ENCODE assay signal across 1 cellular context in genomic region chr13:106143930-106144709, GRCh38.
TF ChIP-seq lines count a peak whose summit lies in the region.

No MANE protein-coding gene starts in this region.

TF ChIP-seq in HCT116, 20 proteins besides CTCF, POLR2A, EP300 and RAD21 (continued from another document):
- TF ChIP-seq ZBTB33 (IDR thresholded peaks at IDR 0.05; ENCODE audit: extremely low read depth, insufficient replicate concordance, low read length) (no peak), MAX (IDR thresholded peaks at IDR 0.05) (0 out of 2 replicates have a peak, but pooled peaks have one; percentile 41), SIN3A (IDR thresholded peaks at IDR 0.05; ENCODE audit: low read depth) (peak; percentile 42; the same call in 1 of the 2 replicates)
